In the genomic region with DNA sequence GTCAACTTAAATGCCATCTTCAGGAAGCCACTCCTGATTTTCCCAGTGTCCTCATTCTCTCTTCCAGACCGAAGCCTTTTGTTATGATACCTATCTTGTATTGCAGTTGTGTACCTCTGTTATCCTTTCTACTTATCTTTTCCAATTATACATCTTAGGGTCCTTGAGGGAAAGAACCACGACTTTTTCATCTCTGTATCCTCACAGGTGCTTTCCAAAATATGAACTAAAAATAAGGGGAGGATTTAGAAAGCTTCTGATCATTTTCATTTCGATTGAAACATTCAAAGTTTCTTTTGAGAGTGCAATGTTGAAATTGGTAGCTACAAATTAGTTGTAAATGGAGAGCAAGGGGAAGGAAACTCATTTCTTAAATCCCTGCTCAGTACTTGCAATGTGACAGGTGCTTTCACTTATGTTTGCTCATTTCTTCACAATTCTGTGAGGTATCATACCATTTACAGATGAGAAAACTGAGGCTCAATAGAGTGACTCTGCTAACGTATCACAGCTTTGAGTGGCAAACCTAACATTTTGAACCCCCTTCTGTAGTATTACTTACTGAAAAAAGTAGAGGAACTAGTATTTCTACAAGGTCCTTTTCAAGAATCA, we compare ENCODE assay signal across 16 cellular contexts. TPM values are rescaled to one million over a fixed set of nuclear protein-coding genes. Genes with fewer than 3 reads are reported as not detected.
"Had no signal": no experiment of that assay in that cellular context is flagged by ENCODE, and none has a peak within 500 bp of the region (broad histone marks: within the 10 kb centered on the region; RNA-seq: fewer than 3 reads in every experiment).

No MANE protein-coding gene starts in this region.

- H3K9me3 Mint-ChIP-seq: neural crest cell had no signal

- H3K27ac Mint-ChIP-seq: activated T-cell treated with anti-CD3 and anti-CD28 coated beads, Interleukin-2, amount 50 U/mL, for 24 hours; memory B cell had no signal

- H3K36me3 ChIP-seq: colonic mucosa, ovary had no signal

- H3K27ac ChIP-seq: colonic mucosa, heart left ventricle, left ventricle myocardium inferior, ovary had no signal

- H3K9me3 ChIP-seq: colonic mucosa, ovary had no signal

- H3K4me1 ChIP-seq: colonic mucosa had no signal

- H3K27me3 ChIP-seq: colonic mucosa, ovary had no signal

- FAIRE-seq: endothelial cell of umbilical vein, frontal cortex, islet of Langerhans had no signal

- ATAC-seq: heart left ventricle had no signal

- H3K4me3 ChIP-seq: colonic mucosa, ovary had no signal

- DNase-seq: activated CD4-positive, alpha-beta T cell treated with anti-CD3 and anti-CD28 coated beads for 4 hours; activated T-cell treated with anti-CD3 and anti-CD28 coated beads, Interleukin-2, amount 50 U/mL, for 24 hours; caudate nucleus; colonic mucosa; heart left ventricle; left ventricle myocardium inferior; ovary; stimulated activated CD4-positive, alpha-beta T cell treated with anti-CD3 and anti-CD28 coated beads, Interleukin-12 subunit alpha, Interleukin-12 subunit beta, amount 100 ng/mL, for 4 hours; stimulated activated naive CD4-positive, alpha-beta T cell treated with Interleukin-2 at 50 U/mL for 16 hours; T1000; trophoblast cell had no signal

RNA-seq across cellular contexts. Expression of gene CCDC181, which starts 34.2 kb away (rescaled TPM):
- total RNA-seq: colonic mucosa had no signal
